21 cellular contexts compared by ENCODE assay signal in genomic region chr2:57693177-57693576, GRCh38.
"Had no signal": no experiment of that assay in that cellular context is flagged by ENCODE, and none has a peak within 500 bp of the region (broad histone marks: within the 10 kb centered on the region; RNA-seq: fewer than 3 reads in every experiment).

No MANE protein-coding gene starts in this region.

- H3K27me3 ChIP-seq: colonic mucosa, esophagus muscularis mucosa, tibial nerve, upper lobe of left lung had no signal

- ATAC-seq: left ventricle myocardium superior; lower lobe of right lung; natural killer cell treated with Interleukin-12 subunit alpha and Interleukin-12 subunit beta and Interleukin-15 and Interleukin-18, amount 100 ng/mL, for 72 hours; right cardiac atrium; stimulated activated naive B cell treated with anti-CD40 and anti-IgM and Interleukin-4, amounts not matched to agents 10 μg/mL and 1 μg/mL and 100 μg/mL, for 72 hours had no signal

- FAIRE-seq: endothelial cell of umbilical vein, keratinocyte, small intestine, urothelium cell line had no signal

- H3K27ac ChIP-seq: colonic mucosa, esophagus muscularis mucosa, lower lobe of right lung, parathyroid adenoma, thoracic aorta, tibial nerve, upper lobe of left lung had no signal

- H3K36me3 ChIP-seq: colonic mucosa, esophagus muscularis mucosa, lower lobe of right lung, thoracic aorta, tibial nerve, upper lobe of left lung had no signal

- H3K4me1 ChIP-seq: colonic mucosa, esophagus muscularis mucosa, lower lobe of right lung, parathyroid adenoma, tibial nerve, upper lobe of left lung had no signal

- DNase-seq: colonic mucosa; effector CD8-positive, alpha-beta T cell; endodermal cell; foreskin melanocyte; left ventricle myocardium superior; lower lobe of right lung; naive B cell; right cardiac atrium; small intestine; stimulated activated CD4-positive, alpha-beta T cell treated with anti-CD3 and anti-CD28 coated beads, Interleukin-15, amount 100 ng/mL, for 24 hours; stimulated activated CD4-positive, alpha-beta T cell treated with anti-CD3 and anti-CD28 coated beads, Interleukin-2, amount 100 ng/mL, for 48 hours; stimulated activated naive B cell treated with anti-CD40 and anti-IgM and Interleukin-4, amounts not matched to agents 10 μg/mL and 1 μg/mL and 100 μg/mL, for 72 hours; upper lobe of left lung had no signal

- H3K9me3 ChIP-seq: colonic mucosa, lower lobe of right lung had no signal

- H3K4me3 ChIP-seq: colonic mucosa, esophagus muscularis mucosa, lower lobe of right lung, thoracic aorta, tibial nerve, upper lobe of left lung had no signal
